9 cellular contexts compared by ENCODE assay signal in the genomic region with DNA sequence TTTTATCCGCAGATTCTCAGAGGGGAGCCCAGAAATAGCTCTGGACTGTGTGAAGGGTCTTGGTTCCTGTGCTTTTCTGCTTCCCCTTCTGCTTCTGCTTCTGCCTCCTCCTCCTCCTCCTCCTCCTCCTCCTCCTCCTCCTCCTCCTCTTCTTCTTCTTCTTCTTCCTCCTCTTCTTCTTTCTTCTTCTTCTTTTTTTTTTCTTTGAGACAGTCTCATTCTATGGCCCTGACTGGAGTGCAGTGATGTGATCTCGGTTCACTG. TPM values are rescaled to one million over a fixed set of nuclear protein-coding genes. Genes with fewer than 3 reads are reported as not detected.
DNase-seq lines count a peak whose midpoint lies in the region; ATAC-seq, FAIRE-seq and TF ChIP-seq lines count a peak whose summit lies in the region.
"Had no signal": no experiment of that assay in that cellular context is flagged by ENCODE, and none has a peak within 500 bp of the region (broad histone marks: within the 10 kb centered on the region; RNA-seq: fewer than 3 reads in every experiment).

No MANE protein-coding gene starts in this region.

- H2AFZ ChIP-seq in K562 (ENCODE audit: low read depth, low read length): no peak overlapping the region

- BruUV-seq in K562 (replicated peaks; lab: Mats Ljungman, UMichigan): no TSS peak

- TF ChIP-seq EP300 in A549 (IDR thresholded peaks at IDR 0.05) (no peak), K562 (IDR thresholded peaks at IDR 0.05; ENCODE audit: low read length) (no peak)

- in situ Hi-C loops in K562 (cut with MboI): loop anchor here (10.0 kb wide), 1 partner anchor 465 kb away; no protein-coding TSS in a partner anchor

- DNase-seq in A549 (ENCODE audit: low read depth in 1 of 2, low spot score in 1 of 2) (no peak), K562 (ENCODE audit: extremely low read depth in 1 of 4, low spot score in 3 of 4) (no peak), SW 1271 (lab: John Stamatoyannopoulos, UW) (no peak), A172 (ENCODE audit: low spot score) (no peak), hippocampal formation (lab: John Stamatoyannopoulos, UW) (no peak)

- H3K27me3 ChIP-seq in HUES64 (ENCODE audit: insufficient read depth, low read length) (peaks cover 65% of the 10 kb centered on the region), K562 (ENCODE audit: control insufficient read depth in 2 of 2, insufficient read depth in 2 of 2, low read length in 2 of 2) (no peaks in the 10 kb centered on the region)
- H3K27me3 ChIP-seq: MG63 had no signal

- H4K20me1 ChIP-seq in K562 (replicated peaks; ENCODE audit: control insufficient read depth, insufficient read depth, low read length): no peaks in the 10 kb centered on the region

- WGBS in A549 (ENCODE audit: missing lambda C conversion rate): 59% methylated on average over 2 of the region's 2 CpGs
- WGBS in HUES64: 48% methylated on average over 2 of the region's 2 CpGs
- WGBS in K562 (ENCODE audit: insufficient coverage, low coverage, missing lambda C conversion rate): 22% methylated on average over 2 of the region's 2 CpGs

- H3K4me1 ChIP-seq in A549: peaks cover 14% of the 10 kb centered on the region
- no peaks in the 10 kb centered on the region for H3K4me1 ChIP-seq in HUES64 (ENCODE audit: insufficient read depth, low read length)
- peaks cover 0 to 13% of the 10 kb centered on the region in 2 experiments; a peak in 3 of 5 replicates for H3K4me1 ChIP-seq in K562 (replicated peaks in 1 of 2; ENCODE audit: control insufficient read depth in 2 of 2, insufficient read depth in 2 of 2, low read length in 2 of 2)

- no peaks in the 10 kb centered on the region for H3K9me3 ChIP-seq in A549
- H3K9me3 ChIP-seq in HUES64 (ENCODE audit: insufficient read depth, low read depth, low read length): no peaks in the 10 kb centered on the region
- no peaks in the 10 kb centered on the region for H3K9me3 ChIP-seq in K562 (replicated peaks; ENCODE audit: control insufficient read depth, insufficient read depth, low read depth, low read length)
- H3K9me3 ChIP-seq: left lung, MG63, tibial nerve had no signal

- H3K4me3 ChIP-seq in A549: no peak overlapping the region
- peak overlapping the region; percentile 43; the same call in 1 of the 2 replicates for H3K4me3 ChIP-seq in HUES64 (ENCODE audit: low read length)
- H3K4me3 ChIP-seq in K562: no peak overlapping the region
- H3K4me3 ChIP-seq: left lung, MG63, tibial nerve had no signal

- CTCF ChIA-PET in A549 (lab: Yijun Ruan, JAX) (interaction anchor here (0.6 to 59.3 kb wide), 9 partner anchors 9 to 144 kb away, joined by 3 to 2364 read pairs (median 5); partner anchors contain the start of genes KAZALD1, LZTS2, MRPL43 and PDZD7), K562 (lab: Yijun Ruan, JAX; ENCODE audit: low intra/inter-chr PET ratio) (interaction anchor here (1.1 to 1.7 kb wide), 2 partner anchors 48 to 127 kb away, joined by 3 to 18 read pairs; no protein-coding TSS in a partner anchor)

- H3K27ac ChIP-seq in A549 (peak overlapping the region in 1 of 2 experiments; percentile 76; a peak in 1 of 6 replicates), HUES64 (ENCODE audit: low read depth, low read length) (no peak overlapping the region), K562 (ENCODE audit: extremely low read depth, low read depth, low read length) (no peak overlapping the region)
- H3K27ac ChIP-seq: left lung had no signal

- no peak overlapping the region for H3K9ac ChIP-seq in HUES64 (ENCODE audit: low read depth, low read length)
- H3K9ac ChIP-seq in K562 (ENCODE audit: insufficient read depth in 1 of 2, low read depth in 2 of 2, low read length in 2 of 2): peak overlapping the region in 1 of 2 experiments; percentile 82; a peak in 1 of 4 replicates

- FAIRE-seq in A549 (lab: Jason Lieb, UNC) (no peak), K562 (lab: Jason Lieb, UNC) (no peak)

- intact Hi-C loops in K562 (cut with micrococcal nuclease): loop anchor here (10.0 kb wide), 1 partner anchor 45 kb away; the partner anchor contains the start of gene KAZALD1

- POLR2A ChIA-PET in A549 (lab: Yijun Ruan, JAX): interaction anchor here (0.6 to 1.0 kb wide), 3 partner anchors 12 to 27 kb away, joined by 3 to 15 read pairs (median 4); partner anchors contain the start of genes PDZD7 and SFXN3
- POLR2A ChIA-PET in K562 (lab: Yijun Ruan, JAX): interaction anchor here (0.7 to 1.0 kb wide), 2 partner anchors 11 to 150 kb away, joined by 3 to 6 read pairs; partner anchors contain the start of genes PDZD7 and SFXN3

- TF ChIP-seq POLR2A in A549 (IDR thresholded peaks at IDR 0.05; ENCODE audit: low read length) (no peak), K562 (conservative IDR thresholded peaks at IDR 0.05) (no peak)

- H3K9me1 ChIP-seq in K562 (ENCODE audit: control insufficient read depth, insufficient read depth, low read length): no peaks in the 10 kb centered on the region

- ATAC-seq in A549 (no peak), K562 (no peak)

- H3K4me2 ChIP-seq in A549 (peak overlapping the region; percentile 55), K562 (ENCODE audit: insufficient read depth, low read length) (no peak overlapping the region; the same call in 1 of the 2 replicates)

- no peak for TF ChIP-seq CTCF in A549 (IDR thresholded peaks at IDR 0.05)
- no peak for TF ChIP-seq CTCF in K562 (IDR thresholded peaks at IDR 0.05 in 2 of 3, conservative IDR thresholded peaks at IDR 0.05 in 1 of 3; ENCODE audit: insufficient read depth in 2 of 3, low read depth in 1 of 3, low read length in 3 of 3)

- TF ChIP-seq RAD21 in A549 (conservative IDR thresholded peaks at IDR 0.05 in 1 of 2, IDR thresholded peaks at IDR 0.05 in 1 of 2): no peak
- no peak for TF ChIP-seq RAD21 in K562 (CRISPR knock-in tag; conservative IDR thresholded peaks at IDR 0.05 in 1 of 2, IDR thresholded peaks at IDR 0.05 in 1 of 2)

- H3K79me2 ChIP-seq in K562 (ENCODE audit: control insufficient read depth, insufficient read depth, low read length): no peaks in the 10 kb centered on the region

- H3K36me3 ChIP-seq in HUES64 (ENCODE audit: insufficient read depth, low read length) (no peaks in the 10 kb centered on the region), K562 (ENCODE audit: control insufficient read depth, insufficient read depth, low read length) (no peaks in the 10 kb centered on the region)
- H3K36me3 ChIP-seq: left lung, MG63, tibial nerve had no signal

RNA-seq across cellular contexts. Expression of gene PDZD7, which starts 11.6 kb away (rescaled TPM):
- 0.20 and 0.21 TPM in 2 replicates for polyA plus RNA-seq in A549 (2011; rRNA removed)
- 0.94 and 1.1 TPM in 2 replicates for polyA plus RNA-seq in A549 (2012; cell fraction: cytosol; rRNA removed)
- 2.1 and 2.3 TPM in 2 replicates for polyA plus RNA-seq in A549 (2012; cell fraction: nucleus; rRNA removed)
- polyA plus RNA-seq in A549 (2017; fragmentation: RNase III; extraction: RNeasy Plus Mini Kit Qiagen cat#74134 plus additional on column Dnase treatment): 0.56 to 0.79 TPM (median 0.63 TPM) in 3 replicates
- polyA minus RNA-seq in A549 (2011; rRNA and poly(A)+ RNA removed): 0.25 and 0.44 TPM in 2 replicates
- polyA plus RNA-seq in HUES64 (2013, experiment 1 of 2): 0.30 TPM
- polyA plus RNA-seq in HUES64 (2013, experiment 2 of 2): 0.19 TPM
- total RNA-seq in K562 (2011; cell fraction: chromatin; rRNA removed; ENCODE audit: low replicate concordance): 0.69 TPM in 1 of 2 replicates, not detected in the other
- total RNA-seq in K562 (2011; cell fraction: nucleolus; rRNA removed): 0.79 and 0.83 TPM in 2 replicates
- 0.44 and 0.46 TPM in 2 replicates for total RNA-seq in K562 (2011; cell fraction: nucleoplasm; rRNA removed)
- total RNA-seq in K562 (2014; rRNA removed): 0.16 and 0.23 TPM in 2 replicates
- total RNA-seq in K562 (2014; rRNA removed; fragmentation: Illumina TruSeq; extraction: Trizol): 0.04 TPM in 1 of 2 replicates, not detected in the other
- 0.04 and 0.07 TPM in 2 replicates for total RNA-seq in K562 (2015; rRNA removed; fragmentation: Illumina TruSeq; extraction: Trizol)
- total RNA-seq in K562 (2021): 0.09 and 0.29 TPM in 2 replicates
- polyA plus RNA-seq in K562 (2011; rRNA removed): 0.24 and 0.28 TPM in 2 replicates
- 0.15 and 0.57 TPM in 2 replicates for polyA plus RNA-seq in K562 (2011; cell fraction: cytosol; rRNA removed)
- polyA plus RNA-seq in K562 (2011; cell fraction: nucleus; rRNA removed): 0.62 and 0.97 TPM in 2 replicates
- polyA plus RNA-seq in K562 (2012): 0.09 and 0.54 TPM in 2 replicates
- polyA plus RNA-seq in K562 (2014; fragmentation: Illumina TruSeq; extraction: Trizol): 0.04 TPM in 1 of 2 replicates, not detected in the other
- polyA plus RNA-seq in K562 (2014; fragmentation: Nextera tagmentation; extraction: Ambion mirVana): not detected
- polyA plus RNA-seq in K562 (2014; rRNA removed): 0.04 and 0.07 TPM in 2 replicates
- 0.14 TPM in 1 of 2 replicates, not detected in the other for polyA minus RNA-seq in K562 (2011; rRNA and poly(A)+ RNA removed)
- polyA minus RNA-seq in K562 (2011; cell fraction: cytosol; rRNA and poly(A)+ RNA removed): 0.38 TPM in 1 of 2 replicates, not detected in the other
- polyA minus RNA-seq in K562 (2011; cell fraction: nucleus; rRNA and poly(A)+ RNA removed): 0.44 and 0.67 TPM in 2 replicates
- 2.2 and 5.0 TPM in 2 replicates for total RNA-seq in A172 (2014; rRNA removed; shearing (Covaris generic))

RNA-seq across cellular contexts. Expression of gene SFXN3, which starts 11.7 kb away (rescaled TPM):
- polyA plus RNA-seq in A549 (2011; rRNA removed) (33.7 and 42.1 TPM in 2 replicates), A549 (2017; fragmentation: RNase III; extraction: RNeasy Plus Mini Kit Qiagen cat#74134 plus additional on column Dnase treatment) (26.3 to 27.6 TPM (median 26.4 TPM) in 3 replicates), K562 (2011; rRNA removed) (4.6 and 8.1 TPM in 2 replicates), K562 (2014; fragmentation: Illumina TruSeq; extraction: Trizol) (1.5 and 1.6 TPM in 2 replicates), K562 (2014; fragmentation: Nextera tagmentation; extraction: Ambion mirVana) (under 1 TPM; 0.24 to 0.31 TPM), K562 (2014; rRNA removed) (0.86 and 0.96 TPM in 2 replicates)
- 32.4 and 40.0 TPM in 2 replicates for polyA plus RNA-seq in A549 (2012; cell fraction: cytosol; rRNA removed)
- 97.7 and 113 TPM in 2 replicates for polyA plus RNA-seq in A549 (2012; cell fraction: nucleus; rRNA removed)
- 57.2 and 59.7 TPM in 2 replicates for polyA minus RNA-seq in A549 (2011; rRNA and poly(A)+ RNA removed)
- polyA plus RNA-seq in HUES64 (2013, experiment 1 of 2): 1.0 TPM
- 0.76 TPM for polyA plus RNA-seq in HUES64 (2013, experiment 2 of 2)
- total RNA-seq in K562 (2011; cell fraction: chromatin; rRNA removed; ENCODE audit: low replicate concordance): 6.0 and 9.2 TPM in 2 replicates
- 3.8 and 5.2 TPM in 2 replicates for total RNA-seq in K562 (2011; cell fraction: nucleolus; rRNA removed)
- 3.7 and 5.1 TPM in 2 replicates for total RNA-seq in K562 (2011; cell fraction: nucleoplasm; rRNA removed)
- total RNA-seq in K562 (2014; rRNA removed) (1.00 and 2.2 TPM in 2 replicates), K562 (2014; rRNA removed; fragmentation: Illumina TruSeq; extraction: Trizol) (0.64 and 0.69 TPM in 2 replicates), K562 (2015; rRNA removed; fragmentation: Illumina TruSeq; extraction: Trizol) (0.58 and 0.68 TPM in 2 replicates), K562 (2021) (1.4 and 1.8 TPM in 2 replicates)
- polyA plus RNA-seq in K562 (2011; cell fraction: cytosol; rRNA removed): 5.6 and 7.0 TPM in 2 replicates
- 15.8 and 21.0 TPM in 2 replicates for polyA plus RNA-seq in K562 (2011; cell fraction: nucleus; rRNA removed)
- 1.6 and 3.3 TPM in 2 replicates for polyA plus RNA-seq in K562 (2012)
- 5.0 and 5.6 TPM in 2 replicates for polyA minus RNA-seq in K562 (2011; rRNA and poly(A)+ RNA removed)
- polyA minus RNA-seq in K562 (2011; cell fraction: cytosol; rRNA and poly(A)+ RNA removed): 2.5 and 5.0 TPM in 2 replicates
- 3.4 and 5.2 TPM in 2 replicates for polyA minus RNA-seq in K562 (2011; cell fraction: nucleus; rRNA and poly(A)+ RNA removed)
- total RNA-seq in A172 (2014; rRNA removed; shearing (Covaris generic)): 78.0 and 80.5 TPM in 2 replicates

RNA-seq across cellular contexts. Expression of gene LZTS2, which starts 19.8 kb away (rescaled TPM):
- polyA plus RNA-seq in A549 (2011; rRNA removed) (13.8 and 15.7 TPM in 2 replicates), A549 (2017; fragmentation: RNase III; extraction: RNeasy Plus Mini Kit Qiagen cat#74134 plus additional on column Dnase treatment) (23.8 to 35.5 TPM (median 34.0 TPM) in 3 replicates), K562 (2011; rRNA removed) (14.7 and 29.0 TPM in 2 replicates), K562 (2014; fragmentation: Illumina TruSeq; extraction: Trizol) (11.8 and 30.3 TPM in 2 replicates), K562 (2014; fragmentation: Nextera tagmentation; extraction: Ambion mirVana) (under 1 TPM; 0.23 to 0.59 TPM), K562 (2014; rRNA removed) (42.5 and 43.7 TPM in 2 replicates)
- 24.1 and 41.0 TPM in 2 replicates for polyA plus RNA-seq in A549 (2012; cell fraction: cytosol; rRNA removed)
- polyA plus RNA-seq in A549 (2012; cell fraction: nucleus; rRNA removed): 98.0 and 113 TPM in 2 replicates
- 17.2 and 17.9 TPM in 2 replicates for polyA minus RNA-seq in A549 (2011; rRNA and poly(A)+ RNA removed)
- polyA plus RNA-seq in HUES64 (2013, experiment 1 of 2): 44.8 TPM
- polyA plus RNA-seq in HUES64 (2013, experiment 2 of 2): 56.4 TPM
- 28.9 and 51.1 TPM in 2 replicates for total RNA-seq in K562 (2011; cell fraction: chromatin; rRNA removed; ENCODE audit: low replicate concordance)
- total RNA-seq in K562 (2011; cell fraction: nucleolus; rRNA removed): 36.8 and 39.7 TPM in 2 replicates
- 26.9 and 34.2 TPM in 2 replicates for total RNA-seq in K562 (2011; cell fraction: nucleoplasm; rRNA removed)
- total RNA-seq in K562 (2014; rRNA removed) (27.2 and 31.7 TPM in 2 replicates), K562 (2014; rRNA removed; fragmentation: Illumina TruSeq; extraction: Trizol) (5.4 and 6.4 TPM in 2 replicates), K562 (2015; rRNA removed; fragmentation: Illumina TruSeq; extraction: Trizol) (18.5 and 19.8 TPM in 2 replicates), K562 (2021) (38.6 and 42.1 TPM in 2 replicates)
- 28.1 and 68.0 TPM in 2 replicates for polyA plus RNA-seq in K562 (2011; cell fraction: cytosol; rRNA removed)
- 65.4 and 125 TPM in 2 replicates for polyA plus RNA-seq in K562 (2011; cell fraction: nucleus; rRNA removed)
- 34.1 and 35.5 TPM in 2 replicates for polyA plus RNA-seq in K562 (2012)
- polyA minus RNA-seq in K562 (2011; rRNA and poly(A)+ RNA removed): 8.0 and 8.6 TPM in 2 replicates
- 19.6 and 24.0 TPM in 2 replicates for polyA minus RNA-seq in K562 (2011; cell fraction: cytosol; rRNA and poly(A)+ RNA removed)
- 19.8 and 24.9 TPM in 2 replicates for polyA minus RNA-seq in K562 (2011; cell fraction: nucleus; rRNA and poly(A)+ RNA removed)
- total RNA-seq in A172 (2014; rRNA removed; shearing (Covaris generic)): 66.5 and 76.9 TPM in 2 replicates

RNA-seq across cellular contexts. Expression of gene TWNK, which starts 32.0 kb away (rescaled TPM):
- polyA plus RNA-seq in A549 (2011; rRNA removed) (21.1 and 26.7 TPM in 2 replicates), A549 (2017; fragmentation: RNase III; extraction: RNeasy Plus Mini Kit Qiagen cat#74134 plus additional on column Dnase treatment) (34.7 to 36.0 TPM (median 35.9 TPM) in 3 replicates), K562 (2011; rRNA removed) (16.1 and 17.4 TPM in 2 replicates), K562 (2014; fragmentation: Illumina TruSeq; extraction: Trizol) (34.7 and 35.5 TPM in 2 replicates), K562 (2014; fragmentation: Nextera tagmentation; extraction: Ambion mirVana) (10 to 100 TPM; 11.6 to 14.8 TPM), K562 (2014; rRNA removed) (16.6 and 18.9 TPM in 2 replicates)
- polyA plus RNA-seq in A549 (2012; cell fraction: cytosol; rRNA removed): 19.5 and 21.8 TPM in 2 replicates
- 16.0 and 20.8 TPM in 2 replicates for polyA plus RNA-seq in A549 (2012; cell fraction: nucleus; rRNA removed)
- polyA minus RNA-seq in A549 (2011; rRNA and poly(A)+ RNA removed): 21.0 and 21.4 TPM in 2 replicates
- polyA plus RNA-seq in HUES64 (2013, experiment 1 of 2): 24.2 TPM
- polyA plus RNA-seq in HUES64 (2013, experiment 2 of 2): 17.8 TPM
- 20.7 and 34.6 TPM in 2 replicates for total RNA-seq in K562 (2011; cell fraction: chromatin; rRNA removed; ENCODE audit: low replicate concordance)
- total RNA-seq in K562 (2011; cell fraction: nucleolus; rRNA removed): 16.7 and 19.2 TPM in 2 replicates
- total RNA-seq in K562 (2011; cell fraction: nucleoplasm; rRNA removed): 17.9 and 20.4 TPM in 2 replicates
- total RNA-seq in K562 (2014; rRNA removed) (17.9 and 20.6 TPM in 2 replicates), K562 (2014; rRNA removed; fragmentation: Illumina TruSeq; extraction: Trizol) (16.6 and 18.0 TPM in 2 replicates), K562 (2015; rRNA removed; fragmentation: Illumina TruSeq; extraction: Trizol) (13.6 and 14.3 TPM in 2 replicates), K562 (2021) (19.2 and 24.5 TPM in 2 replicates)
- polyA plus RNA-seq in K562 (2011; cell fraction: cytosol; rRNA removed): 13.8 and 17.6 TPM in 2 replicates
- 13.3 and 19.8 TPM in 2 replicates for polyA plus RNA-seq in K562 (2011; cell fraction: nucleus; rRNA removed)
- 10.5 and 24.8 TPM in 2 replicates for polyA plus RNA-seq in K562 (2012)
- 15.7 and 22.2 TPM in 2 replicates for polyA minus RNA-seq in K562 (2011; rRNA and poly(A)+ RNA removed)
- 8.4 and 13.6 TPM in 2 replicates for polyA minus RNA-seq in K562 (2011; cell fraction: cytosol; rRNA and poly(A)+ RNA removed)
- 7.5 and 8.2 TPM in 2 replicates for polyA minus RNA-seq in K562 (2011; cell fraction: nucleus; rRNA and poly(A)+ RNA removed)
- total RNA-seq in A172 (2014; rRNA removed; shearing (Covaris generic)): 6.4 and 25.1 TPM in 2 replicates

RNA-seq across cellular contexts. Expression of gene MRPL43, which starts 32.1 kb away (rescaled TPM):
- polyA plus RNA-seq in A549 (2011; rRNA removed): 76.3 and 77.4 TPM in 2 replicates
- 193 and 212 TPM in 2 replicates for polyA plus RNA-seq in A549 (2012; cell fraction: cytosol; rRNA removed)
- polyA plus RNA-seq in A549 (2012; cell fraction: nucleus; rRNA removed): 145 and 218 TPM in 2 replicates
- polyA plus RNA-seq in A549 (2017; fragmentation: RNase III; extraction: RNeasy Plus Mini Kit Qiagen cat#74134 plus additional on column Dnase treatment): 82.2 to 86.7 TPM (median 83.4 TPM) in 3 replicates
- 17.5 and 27.5 TPM in 2 replicates for polyA minus RNA-seq in A549 (2011; rRNA and poly(A)+ RNA removed)
- polyA plus RNA-seq in HUES64 (2013, experiment 1 of 2): 66.9 TPM
- polyA plus RNA-seq in HUES64 (2013, experiment 2 of 2): 66.4 TPM
- 12.8 and 41.1 TPM in 2 replicates for total RNA-seq in K562 (2011; cell fraction: chromatin; rRNA removed; ENCODE audit: low replicate concordance)
- total RNA-seq in K562 (2011; cell fraction: nucleolus; rRNA removed): 39.1 and 47.4 TPM in 2 replicates
- total RNA-seq in K562 (2011; cell fraction: nucleoplasm; rRNA removed): 21.9 and 30.8 TPM in 2 replicates
- total RNA-seq in K562 (2014; rRNA removed): 55.9 and 63.2 TPM in 2 replicates
- 20.5 and 21.3 TPM in 2 replicates for total RNA-seq in K562 (2014; rRNA removed; fragmentation: Illumina TruSeq; extraction: Trizol)
- total RNA-seq in K562 (2015; rRNA removed; fragmentation: Illumina TruSeq; extraction: Trizol): 40.0 and 42.5 TPM in 2 replicates
- 47.0 and 48.5 TPM in 2 replicates for total RNA-seq in K562 (2021)
- 37.2 and 47.6 TPM in 2 replicates for polyA plus RNA-seq in K562 (2011; rRNA removed)
- 62.0 and 116 TPM in 2 replicates for polyA plus RNA-seq in K562 (2011; cell fraction: cytosol; rRNA removed)
- 74.2 and 104 TPM in 2 replicates for polyA plus RNA-seq in K562 (2011; cell fraction: nucleus; rRNA removed)
- polyA plus RNA-seq in K562 (2012): 58.5 and 65.3 TPM in 2 replicates
- polyA plus RNA-seq in K562 (2014; fragmentation: Illumina TruSeq; extraction: Trizol): 29.1 and 50.5 TPM in 2 replicates
- polyA plus RNA-seq in K562 (2014; fragmentation: Nextera tagmentation; extraction: Ambion mirVana): 10 to 100 TPM; 15.1 to 25.6 TPM
- 63.7 and 77.5 TPM in 2 replicates for polyA plus RNA-seq in K562 (2014; rRNA removed)
- 7.5 and 9.8 TPM in 2 replicates for polyA minus RNA-seq in K562 (2011; rRNA and poly(A)+ RNA removed)
- polyA minus RNA-seq in K562 (2011; cell fraction: cytosol; rRNA and poly(A)+ RNA removed): 15.6 and 15.7 TPM in 2 replicates
- polyA minus RNA-seq in K562 (2011; cell fraction: nucleus; rRNA and poly(A)+ RNA removed): 26.4 and 27.4 TPM in 2 replicates
- total RNA-seq in A172 (2014; rRNA removed; shearing (Covaris generic)): 92.5 and 118 TPM in 2 replicates
